8 cellular contexts compared by ENCODE assay signal in the genomic region with DNA sequence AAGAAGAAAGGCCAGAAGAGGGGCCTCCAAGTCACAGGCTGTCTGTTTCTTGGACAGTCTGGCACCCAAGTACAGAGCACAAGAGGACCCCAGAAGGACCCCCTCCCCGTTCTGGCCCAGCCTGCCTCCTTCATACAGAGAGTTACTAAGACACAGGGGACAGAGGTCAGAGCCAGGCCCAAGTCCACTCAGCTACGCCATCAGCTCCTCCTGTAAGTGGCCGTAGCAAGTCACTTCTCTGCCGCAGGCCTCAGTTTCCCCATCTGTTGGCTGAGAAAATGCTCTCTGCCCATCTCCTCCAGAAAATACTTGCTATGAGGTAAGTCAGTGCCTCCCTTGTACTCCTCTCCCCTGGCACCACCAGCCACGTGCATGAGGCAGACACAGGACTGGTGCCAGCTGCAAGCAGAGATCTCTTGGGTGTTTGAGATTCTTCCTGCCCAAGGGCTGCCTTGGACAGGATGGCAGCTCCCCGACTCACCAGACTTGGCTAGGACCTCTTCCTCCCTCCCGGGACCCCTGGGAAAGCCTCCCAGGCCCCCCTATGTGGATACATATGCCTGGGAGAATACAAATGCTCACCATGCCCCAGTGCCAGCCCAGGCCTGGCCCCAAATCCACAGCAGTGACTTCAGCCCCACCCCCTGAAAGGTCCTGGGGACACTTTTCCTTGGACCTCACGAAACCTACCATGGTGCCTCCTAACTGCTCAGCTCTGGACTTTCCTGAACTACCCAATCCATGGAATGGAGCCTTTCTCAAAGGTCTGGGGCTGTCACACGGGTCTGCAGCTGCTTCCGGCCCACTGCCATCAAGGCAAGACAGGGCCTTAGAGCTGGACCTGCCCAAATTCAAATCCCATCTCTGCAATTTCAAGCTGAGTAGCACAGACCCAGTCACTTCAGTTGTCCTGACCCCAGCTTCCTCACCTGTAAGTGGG. TPM values are rescaled to one million over a fixed set of nuclear protein-coding genes. Genes with fewer than 3 reads are reported as not detected.
DNase-seq lines count a peak whose midpoint lies in the region; ATAC-seq and TF ChIP-seq lines count a peak whose summit lies in the region.

No MANE protein-coding gene starts in this region.

- H3K4me3 Mint-ChIP-seq in activated naive CD4-positive, alpha-beta T cell treated with anti-CD3 and anti-CD28 coated beads, Interleukin-2, amount 10 ng/mL, durations not matched to agents 7 days and 5 days = peak overlapping the region; percentile 82
- H3K4me3 Mint-ChIP-seq in activated naive CD8-positive, alpha-beta T cell treated with anti-CD3 and anti-CD28 coated beads, Interleukin-2, amount 10 ng/mL, durations not matched to agents 7 days and 5 days = peak overlapping the region; percentile 92

- intact Hi-C loops in thyroid gland (cut with DNase I) = no loop called here

- H3K9me3 ChIP-seq in thyroid gland = no peaks in the 10 kb centered on the region

- no peaks in the 10 kb centered on the region for H3K27me3 Mint-ChIP-seq in activated naive CD4-positive, alpha-beta T cell treated with anti-CD3 and anti-CD28 coated beads, Interleukin-2, amount 10 ng/mL, durations not matched to agents 7 days and 5 days
- no peaks in the 10 kb centered on the region for H3K27me3 Mint-ChIP-seq in activated naive CD8-positive, alpha-beta T cell treated with anti-CD3 and anti-CD28 coated beads, Interleukin-2, amount 10 ng/mL, durations not matched to agents 7 days and 5 days

- CTCF ChIA-PET in activated naive CD4-positive, alpha-beta T cell treated with anti-CD3 and anti-CD28 coated beads, Interleukin-2, amount 10 ng/mL, durations not matched to agents 7 days and 5 days (lab: Charles Lee) = interaction anchor here (0.9 to 19.7 kb wide), 6 partner anchors 10 to 142 kb away, joined by 3 to 159 read pairs (median 23); no protein-coding TSS in a partner anchor

- H3K36me3 Mint-ChIP-seq in activated naive CD4-positive, alpha-beta T cell treated with anti-CD3 and anti-CD28 coated beads, Interleukin-2, amount 10 ng/mL, durations not matched to agents 7 days and 5 days = peaks cover 85% of the 10 kb centered on the region
- H3K36me3 Mint-ChIP-seq in activated naive CD8-positive, alpha-beta T cell treated with anti-CD3 and anti-CD28 coated beads, Interleukin-2, amount 10 ng/mL, durations not matched to agents 7 days and 5 days = peaks cover 49% of the 10 kb centered on the region

- POLR2A ChIA-PET in activated naive CD8-positive, alpha-beta T cell treated with anti-CD3 and anti-CD28 coated beads, Interleukin-2, amount 10 ng/mL, durations not matched to agents 7 days and 5 days (lab: Charles Lee) = interaction anchor here (0.7 to 18.2 kb wide), 7 partner anchors 9 to 52 kb away, joined by 3 to 389 read pairs (median 3); a partner anchor contains a TSS

- H3K4me3 ChIP-seq in thyroid gland (replicated peaks in 1 of 3) = no peak overlapping the region

- no peaks in the 10 kb centered on the region for H3K27me3 ChIP-seq in thyroid gland

- no peak for DNase-seq in activated naive CD4-positive, alpha-beta T cell treated with anti-CD3 and anti-CD28 coated beads, Interleukin-2, amount 10 ng/mL, durations not matched to agents 7 days and 5 days
- no peak for DNase-seq in activated naive CD4-positive, alpha-beta T cell (lab: John Stamatoyannopoulos, UW)
- DNase-seq in activated naive CD8-positive, alpha-beta T cell treated with anti-CD3 and anti-CD28 coated beads, Interleukin-2, amount 10 ng/mL, durations not matched to agents 7 days and 5 days = no peak
- DNase-seq in midbrain (lab: John Stamatoyannopoulos, UW) (peak; percentile 37), thyroid gland (no peak), hepatic stellate cell (ENCODE audit: low spot score) (no peak), NCI-H82 treated with DMSO at 0.1 percent for 48 hours (lab: John Stamatoyannopoulos, UW; ENCODE audit: unreplicated experiment) (no peak)

- H3K9me3 Mint-ChIP-seq in activated naive CD4-positive, alpha-beta T cell treated with anti-CD3 and anti-CD28 coated beads, Interleukin-2, amount 10 ng/mL, durations not matched to agents 7 days and 5 days = no peaks in the 10 kb centered on the region
- H3K9me3 Mint-ChIP-seq in activated naive CD8-positive, alpha-beta T cell treated with anti-CD3 and anti-CD28 coated beads, Interleukin-2, amount 10 ng/mL, durations not matched to agents 7 days and 5 days = no peaks in the 10 kb centered on the region

- peak overlapping the region; percentile 77 to 90 (median 81) for H3K27ac ChIP-seq in thyroid gland

- no peak for ATAC-seq in activated naive CD8-positive, alpha-beta T cell treated with anti-CD3 and anti-CD28 coated beads, Interleukin-2, amount 10 ng/mL, durations not matched to agents 7 days and 5 days (ENCODE audit: low read depth)
- no peak for ATAC-seq in HG02588 (IDR thresholded peaks at IDR 0.05; ENCODE audit: unreplicated experiment)

- 74 to 78% methylated on average over 8 to 10 of the region's 10 CpGs for WGBS in thyroid gland, 2 donors

- H3K4me1 ChIP-seq in thyroid gland = peaks cover 82 to 90% of the 10 kb centered on the region in 2 donors

- no peak for TF ChIP-seq POLR2A in thyroid gland (IDR thresholded peaks at IDR 0.05)

- peak overlapping the region; percentile 90 for H3K27ac Mint-ChIP-seq in activated naive CD4-positive, alpha-beta T cell treated with anti-CD3 and anti-CD28 coated beads, Interleukin-2, amount 10 ng/mL, durations not matched to agents 7 days and 5 days
- peak overlapping the region; percentile 100 for H3K27ac Mint-ChIP-seq in activated naive CD8-positive, alpha-beta T cell treated with anti-CD3 and anti-CD28 coated beads, Interleukin-2, amount 10 ng/mL, durations not matched to agents 7 days and 5 days

- TF ChIP-seq CTCF in thyroid gland (IDR thresholded peaks at IDR 0.05) = no peak

- H3K4me1 Mint-ChIP-seq in activated naive CD4-positive, alpha-beta T cell treated with anti-CD3 and anti-CD28 coated beads, Interleukin-2, amount 10 ng/mL, durations not matched to agents 7 days and 5 days = peaks cover 55% of the 10 kb centered on the region
- peaks cover 57% of the 10 kb centered on the region for H3K4me1 Mint-ChIP-seq in activated naive CD8-positive, alpha-beta T cell treated with anti-CD3 and anti-CD28 coated beads, Interleukin-2, amount 10 ng/mL, durations not matched to agents 7 days and 5 days

- no peaks in the 10 kb centered on the region for H3K36me3 ChIP-seq in thyroid gland

RNA-seq across cellular contexts. Expression of a gene that starts 5.1 kb away (rescaled TPM):
- 100 to 1,000 TPM; 329 to 366 TPM for total RNA-seq in activated naive CD8-positive, alpha-beta T cell treated with anti-CD3 and anti-CD28 coated beads, Interleukin-2, amount 10 ng/mL, durations not matched to agents 7 days and 5 days
- 10 to 100 TPM; 18.3 to 34.7 (median 24.9) TPM for total RNA-seq in thyroid gland

RNA-seq across cellular contexts. Expression of a gene that starts 38.0 kb away (rescaled TPM):
- total RNA-seq in activated naive CD8-positive, alpha-beta T cell treated with anti-CD3 and anti-CD28 coated beads, Interleukin-2, amount 10 ng/mL, durations not matched to agents 7 days and 5 days = 10 to 100 TPM; 49.2 to 54.2 TPM
- 10 to 100 TPM; 17.3 to 43.3 (median 35.5) TPM for total RNA-seq in thyroid gland

RNA-seq across cellular contexts. Expression of a gene that starts 45.1 kb away (rescaled TPM):
- total RNA-seq in activated naive CD8-positive, alpha-beta T cell treated with anti-CD3 and anti-CD28 coated beads, Interleukin-2, amount 10 ng/mL, durations not matched to agents 7 days and 5 days = 1 to 10 TPM; 1.5 to 1.9 TPM
- total RNA-seq in thyroid gland = 1 to 10 TPM in 3 of 4 donors, not detected in 1; 1.0 to 5.2 (median 1.6) TPM

RNA-seq across cellular contexts. Expression of a gene that starts 58.8 kb away (rescaled TPM):
- total RNA-seq in activated naive CD8-positive, alpha-beta T cell treated with anti-CD3 and anti-CD28 coated beads, Interleukin-2, amount 10 ng/mL, durations not matched to agents 7 days and 5 days = 10 to 100 TPM; 51.1 to 59.5 TPM
- 10 to 100 TPM in 3 of 4 donors, 1 to 10 TPM in 1; 8.9 to 27.4 (median 19.1) TPM for total RNA-seq in thyroid gland

Comparison
In these comparisons a context has a peak if more than half of its experiments do, and no peak if none do; other contexts are left out.
1. RNA of a gene that starts 5.1 kb away (total RNA-seq): 329 to 366 TPM in activated naive CD8-positive, alpha-beta T cell treated with anti-CD3 and anti-CD28 coated beads, Interleukin-2, amount 10 ng/mL, durations not matched to agents 7 days and 5 days; 18.3 to 34.7 TPM in thyroid gland; every median in the first group is over 4 times any median in the second.